20 cellular contexts compared by ENCODE assay signal in genomic region chr4:105887508-105887907, GRCh38. TPM values are rescaled to one million over a fixed set of nuclear protein-coding genes. Genes with fewer than 3 reads are reported as not detected.
A peak's percentile ranks its signal among the peaks of the same experiment; 100 is the strongest.
DNase-seq lines count a peak whose midpoint lies in the region; ATAC-seq and TF ChIP-seq lines count a peak whose summit lies in the region.
"Had no signal": no experiment of that assay in that cellular context is flagged by ENCODE, and none has a peak within 500 bp of the region (broad histone marks: within the 10 kb centered on the region; RNA-seq: fewer than 3 reads in every experiment).

No MANE protein-coding gene starts in this region.

- H3K79me2 ChIP-seq in SK-N-SH (ENCODE audit: insufficient read depth), result no peaks in the 10 kb centered on the region

- TF ChIP-seq CTCF in SK-N-SH (IDR thresholded peaks at IDR 0.05), result no peak
- no peak for TF ChIP-seq CTCF in lung (IDR thresholded peaks at IDR 0.05; ENCODE audit: control extremely low read depth, extremely low read depth)
- no peak for TF ChIP-seq CTCF in upper lobe of right lung (IDR thresholded peaks at IDR 0.05)

- TF ChIP-seq RAD21 in SK-N-SH (IDR thresholded peaks at IDR 0.05; ENCODE audit: low read length), result no peak

- H2AFZ ChIP-seq in SK-N-SH (ENCODE audit: low read depth), result no peak overlapping the region
- H2AFZ ChIP-seq: GM23338 had no signal

- H3K9me3 ChIP-seq in SK-N-SH (no peaks in the 10 kb centered on the region), lung (ENCODE audit: control insufficient read depth in 2 of 2, insufficient read depth in 1 of 2, low read length in 1 of 2) (no peaks in the 10 kb centered on the region), upper lobe of right lung (no peaks in the 10 kb centered on the region)
- H3K9me3 ChIP-seq: A549, BE2C, HAP-1 had no signal

- no peak overlapping the region for H3K27ac ChIP-seq in SK-N-SH (ENCODE audit: low read depth in 2 of 2, low read length in 1 of 2)
- no peak overlapping the region for H3K27ac ChIP-seq in lung (ENCODE audit: low read depth in 1 of 2, low read length in 1 of 2)
- H3K27ac ChIP-seq in upper lobe of right lung, result no peak overlapping the region
- H3K27ac ChIP-seq: A549; BLaER1 treated with 17β-estradiol and CSF1 and Interleukin-3, amounts not matched to agents 10 nM and 100 nM had no signal

- no peak overlapping the region for H3K9ac ChIP-seq in SK-N-SH
- H3K9ac ChIP-seq: BLaER1 treated with 17β-estradiol and CSF1 and Interleukin-3, amounts not matched to agents 10 nM and 100 nM had no signal

- POLR2A ChIA-PET in SK-N-SH (lab: Yijun Ruan, JAX), result no interaction called here

- CTCF ChIA-PET in SK-N-SH (lab: Yijun Ruan, JAX), result no interaction called here

- no peaks in the 10 kb centered on the region for H3F3A ChIP-seq in SK-N-SH (replicated peaks; ENCODE audit: insufficient read depth)

- TF ChIP-seq EP300 in SK-N-SH (IDR thresholded peaks at IDR 0.05; ENCODE audit: borderline replicate concordance in 1 of 2, low read depth in 1 of 2, low read length in 1 of 2), result no peak

- H3K4me1 ChIP-seq in SK-N-SH (ENCODE audit: control insufficient read depth in 1 of 2, insufficient read depth in 2 of 2, low read depth in 1 of 2, low read length in 1 of 2), result no peaks in the 10 kb centered on the region
- no peaks in the 10 kb centered on the region for H3K4me1 ChIP-seq in lung (ENCODE audit: control insufficient read depth in 2 of 2, insufficient read depth in 2 of 2, low read length in 2 of 2)
- peaks cover under 1% of the 10 kb centered on the region for H3K4me1 ChIP-seq in upper lobe of right lung
- H3K4me1 ChIP-seq: A549; BE2C; BLaER1 treated with 17β-estradiol and CSF1 and Interleukin-3, amounts not matched to agents 10 nM and 100 nM; HAP-1 had no signal

- no peak for DNase-seq in SK-N-SH
- DNase-seq in lung (ENCODE audit: low spot score), result no peak
- DNase-seq in upper lobe of right lung, result no peak
- DNase-seq: 8988T; ACHN; AML-193; BE2C; CD4-positive, alpha-beta T cell; CD8-positive, alpha-beta memory T cell; DMS 273 treated with DMSO at 0.1 percent for 48 hours; DND-41; HFFc6 had no signal

- WGBS in SK-N-SH (ENCODE audit: low lambda C conversion rate), result 22% methylated on average over 2 of the region's 2 CpGs
- WGBS in lung, 2 donors, result 53 to 73% methylated on average over 2 of the region's 2 CpGs

- intact Hi-C loops in upper lobe of right lung (cut with DNase I), result no loop called here

- no peak overlapping the region for H3K4me3 ChIP-seq in SK-N-SH (ENCODE audit: low read depth in 2 of 2, low read length in 1 of 2)
- no peak overlapping the region for H3K4me3 ChIP-seq in lung
- H3K4me3 ChIP-seq in upper lobe of right lung, result no peak overlapping the region
- H3K4me3 ChIP-seq: A549; BLaER1 treated with 17β-estradiol and CSF1 and Interleukin-3, amounts not matched to agents 10 nM and 100 nM; GM23338; HAP-1 had no signal

- H3K9me2 ChIP-seq in SK-N-SH, result no peaks in the 10 kb centered on the region

- ATAC-seq in SK-N-SH treated with all-trans-retinoic acid at 6 μM for 48 hours, result peak; percentile 44
- ATAC-seq in lung (ENCODE audit: insufficient read depth, low FRiP score), result peak; percentile 27
- ATAC-seq in upper lobe of right lung, result peak; percentile 48
- no peak for ATAC-seq in GM19035 (IDR thresholded peaks at IDR 0.05; ENCODE audit: unreplicated experiment)
- no peak for ATAC-seq in HG03342 (IDR thresholded peaks at IDR 0.05; ENCODE audit: unreplicated experiment)
- ATAC-seq: A549, GM23338 had no signal

- H3K36me3 ChIP-seq in SK-N-SH (replicated peaks in 1 of 2; ENCODE audit: control insufficient read depth in 1 of 2, insufficient read depth in 2 of 2, low read length in 1 of 2) (no peaks in the 10 kb centered on the region), lung (ENCODE audit: control insufficient read depth in 2 of 2, insufficient read depth in 2 of 2, low read length in 2 of 2) (no peaks in the 10 kb centered on the region), upper lobe of right lung (no peaks in the 10 kb centered on the region)
- H3K36me3 ChIP-seq: BE2C; BLaER1 treated with 17β-estradiol and CSF1 and Interleukin-3, amounts not matched to agents 10 nM and 100 nM; HAP-1 had no signal

- peaks cover 11% of the 10 kb centered on the region; the same call in 1 of the 2 replicates for H3K27me3 ChIP-seq in SK-N-SH (ENCODE audit: insufficient read depth)
- H3K27me3 ChIP-seq in lung (ENCODE audit: control insufficient read depth, insufficient read depth), result no peaks in the 10 kb centered on the region
- no peaks in the 10 kb centered on the region for H3K27me3 ChIP-seq in upper lobe of right lung
- H3K27me3 ChIP-seq: BLaER1 treated with 17β-estradiol and CSF1 and Interleukin-3, amounts not matched to agents 10 nM and 100 nM had no signal

- no peaks in the 10 kb centered on the region for H4K20me1 ChIP-seq in SK-N-SH (ENCODE audit: insufficient read depth)
- H4K20me1 ChIP-seq: BLaER1 treated with 17β-estradiol and CSF1 and Interleukin-3, amounts not matched to agents 10 nM and 100 nM had no signal

- H3K4me2 ChIP-seq in SK-N-SH, result no peak overlapping the region
- H3K4me2 ChIP-seq: A549; BLaER1 treated with 17β-estradiol and CSF1 and Interleukin-3, amounts not matched to agents 10 nM and 100 nM; GM23338 had no signal

TF ChIP-seq in SK-N-SH treated with all-trans-retinoic acid at 6 μM for 48 hours, 23 proteins besides CTCF, POLR2A, EP300 and RAD21 (continues in another document):
- TF ChIP-seq, protein P1, sequence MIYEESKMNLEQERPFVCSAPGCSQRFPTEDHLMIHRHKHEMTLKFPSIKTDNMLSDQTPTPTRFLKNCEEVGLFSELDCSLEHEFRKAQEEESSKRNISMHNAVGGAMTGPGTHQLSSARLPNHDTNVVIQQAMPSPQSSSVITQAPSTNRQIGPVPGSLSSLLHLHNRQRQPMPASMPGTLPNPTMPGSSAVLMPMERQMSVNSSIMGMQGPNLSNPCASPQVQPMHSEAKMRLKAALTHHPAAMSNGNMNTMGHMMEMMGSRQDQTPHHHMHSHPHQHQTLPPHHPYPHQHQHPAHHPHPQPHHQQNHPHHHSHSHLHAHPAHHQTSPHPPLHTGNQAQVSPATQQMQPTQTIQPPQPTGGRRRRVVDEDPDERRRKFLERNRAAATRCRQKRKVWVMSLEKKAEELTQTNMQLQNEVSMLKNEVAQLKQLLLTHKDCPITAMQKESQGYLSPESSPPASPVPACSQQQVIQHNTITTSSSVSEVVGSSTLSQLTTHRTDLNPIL (CRISPR knock-in tag; IDR thresholded peaks at IDR 0.05; ENCODE audit: low read depth), result no peak
- TF ChIP-seq ISL1 (CRISPR knock-in tag; IDR thresholded peaks at IDR 0.05) (no peak), GLIS3 (CRISPR knock-in tag; IDR thresholded peaks at IDR 0.05) (no peak), ZNF8 (CRISPR knock-in tag; IDR thresholded peaks at IDR 0.05) (no peak), OSR1 (CRISPR knock-in tag; IDR thresholded peaks at IDR 0.05) (no peak), PPARA (CRISPR knock-in tag; IDR thresholded peaks at IDR 0.05; ENCODE audit: borderline replicate concordance) (no peak)

TF ChIP-seq in SK-N-SH, 30 proteins besides CTCF, POLR2A, EP300 and RAD21 (continues in another document):
- TF ChIP-seq RXRA (IDR thresholded peaks at IDR 0.05; ENCODE audit: borderline replicate concordance, low read depth) (no peak), FOXM1 (IDR thresholded peaks at IDR 0.05; ENCODE audit: low read depth) (no peak), RCOR1 (IDR thresholded peaks at IDR 0.05; ENCODE audit: low read length) (no peak), TAF1 (IDR thresholded peaks at IDR 0.05; ENCODE audit: borderline replicate concordance, low read depth, low read length) (no peak), TEAD4 (IDR thresholded peaks at IDR 0.05; ENCODE audit: borderline replicate concordance, insufficient read depth) (no peak), CHD2 (IDR thresholded peaks at IDR 0.05; ENCODE audit: low read length, partially characterized antibody) (no peak), GATA2 (CRISPR knock-in tag; IDR thresholded peaks at IDR 0.05) (no peak), SMC3 (IDR thresholded peaks at IDR 0.05; ENCODE audit: low read depth, low read length) (no peak), EZH2phosphoT487 (IDR thresholded peaks at IDR 0.05; ENCODE audit: borderline replicate concordance, low read depth) (no peak), FOSL2 (IDR thresholded peaks at IDR 0.05; ENCODE audit: borderline replicate concordance, low read depth) (no peak), RFX5 (IDR thresholded peaks at IDR 0.05; ENCODE audit: low read length) (no peak)
- TF ChIP-seq, protein P2, sequence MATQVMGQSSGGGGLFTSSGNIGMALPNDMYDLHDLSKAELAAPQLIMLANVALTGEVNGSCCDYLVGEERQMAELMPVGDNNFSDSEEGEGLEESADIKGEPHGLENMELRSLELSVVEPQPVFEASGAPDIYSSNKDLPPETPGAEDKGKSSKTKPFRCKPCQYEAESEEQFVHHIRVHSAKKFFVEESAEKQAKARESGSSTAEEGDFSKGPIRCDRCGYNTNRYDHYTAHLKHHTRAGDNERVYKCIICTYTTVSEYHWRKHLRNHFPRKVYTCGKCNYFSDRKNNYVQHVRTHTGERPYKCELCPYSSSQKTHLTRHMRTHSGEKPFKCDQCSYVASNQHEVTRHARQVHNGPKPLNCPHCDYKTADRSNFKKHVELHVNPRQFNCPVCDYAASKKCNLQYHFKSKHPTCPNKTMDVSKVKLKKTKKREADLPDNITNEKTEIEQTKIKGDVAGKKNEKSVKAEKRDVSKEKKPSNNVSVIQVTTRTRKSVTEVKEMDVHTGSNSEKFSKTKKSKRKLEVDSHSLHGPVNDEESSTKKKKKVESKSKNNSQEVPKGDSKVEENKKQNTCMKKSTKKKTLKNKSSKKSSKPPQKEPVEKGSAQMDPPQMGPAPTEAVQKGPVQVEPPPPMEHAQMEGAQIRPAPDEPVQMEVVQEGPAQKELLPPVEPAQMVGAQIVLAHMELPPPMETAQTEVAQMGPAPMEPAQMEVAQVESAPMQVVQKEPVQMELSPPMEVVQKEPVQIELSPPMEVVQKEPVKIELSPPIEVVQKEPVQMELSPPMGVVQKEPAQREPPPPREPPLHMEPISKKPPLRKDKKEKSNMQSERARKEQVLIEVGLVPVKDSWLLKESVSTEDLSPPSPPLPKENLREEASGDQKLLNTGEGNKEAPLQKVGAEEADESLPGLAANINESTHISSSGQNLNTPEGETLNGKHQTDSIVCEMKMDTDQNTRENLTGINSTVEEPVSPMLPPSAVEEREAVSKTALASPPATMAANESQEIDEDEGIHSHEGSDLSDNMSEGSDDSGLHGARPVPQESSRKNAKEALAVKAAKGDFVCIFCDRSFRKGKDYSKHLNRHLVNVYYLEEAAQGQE (IDR thresholded peaks at IDR 0.05; ENCODE audit: low read depth, low read length), result no peak

RNA-seq across cellular contexts. Expression of gene NPNT, which starts 7.8 kb away (rescaled TPM):
- polyA plus RNA-seq in SK-N-SH (2012; rRNA removed) (not detected in 2 replicates), lung (100 to 1,000 TPM in 1 of 2 donors, 10 to 100 TPM in 1; 41.0 to 140 TPM)
- polyA plus RNA-seq in SK-N-SH (2012; cell fraction: cytosol; rRNA removed), result under 0.01 TPM in 1 of 2 replicates, not detected in the other
- 0.05 TPM in 1 of 2 replicates, not detected in the other for polyA plus RNA-seq in SK-N-SH (2012; cell fraction: nucleus; rRNA removed)
- total RNA-seq in lung (100 to 1,000 TPM; 160 TPM), upper lobe of right lung (263 TPM)
- total RNA-seq: CD4-positive, alpha-beta T cell; CD8-positive, alpha-beta memory T cell; HFFc6 had no signal
- polyA plus RNA-seq: CD14-positive monocyte; CD8-positive, alpha-beta memory T cell had no signal

Comparison
In these comparisons a context has a peak if more than half of its experiments do, and no peak if none do; other contexts are left out.
1. ATAC-seq: peak in SK-N-SH treated with all-trans-retinoic acid at 6 μM for 48 hours (single experiment), lung (single experiment) and upper lobe of right lung (single experiment); none in GM19035 (single experiment) and HG03342 (single experiment).